ENCODE assay signal across 13 cellular contexts in the genomic region with DNA sequence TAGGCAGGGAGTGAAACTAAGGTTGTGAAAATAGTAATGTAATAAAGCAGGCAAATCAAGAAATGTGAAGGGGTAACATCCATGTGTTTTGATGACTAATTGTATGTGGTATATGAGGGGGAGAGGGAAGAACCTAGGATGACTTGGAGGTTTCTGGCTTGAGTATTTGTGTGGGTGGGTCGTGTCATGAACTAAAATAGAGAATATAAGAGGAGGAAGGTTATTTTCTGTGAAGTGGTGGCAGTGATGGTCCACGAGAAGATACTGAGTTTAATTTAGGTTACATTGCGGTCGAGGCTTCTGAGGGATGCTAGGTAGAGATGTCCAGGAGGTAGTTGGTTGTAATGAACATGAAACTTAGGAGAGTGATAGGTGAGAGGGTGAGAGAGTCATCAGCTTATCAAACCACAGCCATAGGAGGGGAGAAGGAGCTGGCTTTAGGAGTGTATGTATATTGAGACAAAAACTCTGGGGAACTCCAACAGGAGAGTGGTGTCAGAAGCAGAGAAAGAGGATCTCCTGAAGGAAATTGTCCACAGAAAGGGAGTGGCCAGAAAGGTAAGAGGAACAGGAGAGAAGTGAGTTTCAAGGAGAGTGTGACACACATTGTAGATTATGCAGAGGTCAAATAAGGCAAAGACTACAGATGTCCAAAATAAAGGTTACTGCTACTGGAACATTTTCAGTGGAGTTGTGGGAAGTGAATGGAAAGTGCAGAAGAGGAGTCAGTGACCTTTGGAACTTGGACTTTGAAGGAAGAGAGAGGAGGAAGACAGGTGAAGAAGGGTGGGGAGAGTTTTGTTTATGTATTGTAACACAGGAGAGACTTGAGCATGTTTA.
DNase-seq lines count a peak whose midpoint lies in the region; ATAC-seq and TF ChIP-seq lines count a peak whose summit lies in the region.
"Had no signal": no experiment of that assay in that cellular context is flagged by ENCODE, and none has a peak within 500 bp of the region (broad histone marks: within the 10 kb centered on the region; RNA-seq: fewer than 3 reads in every experiment).

No MANE protein-coding gene starts in this region.

- no peaks in the 10 kb centered on the region for H3K27me3 Mint-ChIP-seq in activated CD8-positive, alpha-beta T cell treated with anti-CD3 and anti-CD28 coated beads for 36 hours
- H3K27me3 Mint-ChIP-seq in activated CD8-positive, alpha-beta T cell treated with anti-CD3 and anti-CD28 coated beads, Interleukin-2, amount 10 ng/mL, durations not matched to agents 7 days and 5 days (ENCODE audit: low read depth), result no peaks in the 10 kb centered on the region

- H3K36me3 Mint-ChIP-seq in activated CD8-positive, alpha-beta T cell treated with anti-CD3 and anti-CD28 coated beads for 36 hours (ENCODE audit: low read depth), result no peaks in the 10 kb centered on the region
- H3K36me3 Mint-ChIP-seq in activated CD8-positive, alpha-beta T cell treated with anti-CD3 and anti-CD28 coated beads, Interleukin-2, amount 10 ng/mL, durations not matched to agents 7 days and 5 days (ENCODE audit: low read depth), result no peaks in the 10 kb centered on the region

- no peak overlapping the region for H3K4me3 ChIP-seq in fibroblast of pulmonary artery (replicated peaks; ENCODE audit: low read depth, low read length)
- H3K4me3 ChIP-seq: thoracic aorta had no signal

- CTCF ChIA-PET in activated CD8-positive, alpha-beta T cell treated with anti-CD3 and anti-CD28 coated beads for 36 hours (lab: Charles Lee), result interaction anchor here (1.0 to 2.2 kb wide), 3 partner anchors 17 to 424 kb away, joined by 3 to 6 read pairs (median 4); no protein-coding TSS in a partner anchor
- CTCF ChIA-PET in activated CD8-positive, alpha-beta T cell treated with anti-CD3 and anti-CD28 coated beads, Interleukin-2, amount 10 ng/mL, durations not matched to agents 7 days and 5 days (lab: Charles Lee), result interaction anchor here (1.1 kb wide), 1 partner anchor 69 kb away, joined by 3 read pairs; no protein-coding TSS in a partner anchor

- no peak overlapping the region for H3K4me3 Mint-ChIP-seq in activated CD8-positive, alpha-beta T cell treated with anti-CD3 and anti-CD28 coated beads for 36 hours
- H3K4me3 Mint-ChIP-seq in activated CD8-positive, alpha-beta T cell treated with anti-CD3 and anti-CD28 coated beads, Interleukin-2, amount 10 ng/mL, durations not matched to agents 7 days and 5 days, result no peak overlapping the region

- intact Hi-C loops in activated CD8-positive, alpha-beta T cell treated with anti-CD3 and anti-CD28 coated beads for 36 hours (cut with micrococcal nuclease), result no loop called here

- POLR2A ChIA-PET in activated CD8-positive, alpha-beta T cell treated with anti-CD3 and anti-CD28 coated beads for 36 hours (lab: Charles Lee), result interaction anchor here (1.6 kb wide), 1 partner anchor 9 kb away, joined by 4 read pairs; no protein-coding TSS in a partner anchor
- POLR2A ChIA-PET in activated CD8-positive, alpha-beta T cell treated with anti-CD3 and anti-CD28 coated beads, Interleukin-2, amount 10 ng/mL, durations not matched to agents 7 days and 5 days (lab: Charles Lee), result no interaction called here

- H3K27ac Mint-ChIP-seq in activated CD8-positive, alpha-beta T cell treated with anti-CD3 and anti-CD28 coated beads for 36 hours, result no peak overlapping the region
- no peak overlapping the region for H3K27ac Mint-ChIP-seq in activated CD8-positive, alpha-beta T cell treated with anti-CD3 and anti-CD28 coated beads, Interleukin-2, amount 10 ng/mL, durations not matched to agents 7 days and 5 days

- peak; percentile 86 for ATAC-seq in activated CD8-positive, alpha-beta T cell treated with anti-CD3 and anti-CD28 coated beads for 36 hours
- ATAC-seq in activated CD8-positive, alpha-beta T cell treated with anti-CD3 and anti-CD28 coated beads, Interleukin-2, amount 10 ng/mL, durations not matched to agents 7 days and 5 days, result no peak
- no peak for ATAC-seq in HG03025 (IDR thresholded peaks at IDR 0.05; ENCODE audit: low FRiP score, unreplicated experiment)

- DNase-seq in activated CD8-positive, alpha-beta T cell treated with anti-CD3 and anti-CD28 coated beads for 36 hours, result peak; percentile 40
- DNase-seq in activated CD8-positive, alpha-beta T cell treated with anti-CD3 and anti-CD28 coated beads, Interleukin-2, amount 10 ng/mL, durations not matched to agents 7 days and 5 days, result no peak
- DNase-seq in NCI-H226 (peak; percentile 82), fibroblast of pulmonary artery (ENCODE audit: low read depth) (peak; percentile 78), NCI-H187 (lab: John Stamatoyannopoulos, UW) (no peak), NCI-H510A (lab: John Stamatoyannopoulos, UW) (no peak)
- peak; percentile 40 for DNase-seq in stimulated activated CD4-positive, alpha-beta T cell treated with anti-CD3 and anti-CD28 coated beads, Interleukin-4, amount 100 ng/mL, for 24 hours
- DNase-seq: activated effector memory CD4-positive, alpha-beta T cell treated with Interleukin-2 at 50 U/mL for 16 hours; BE2C; dermis blood vessel endothelial cell; hypothalamus had no signal

- peaks cover 4% of the 10 kb centered on the region for H3K4me1 Mint-ChIP-seq in activated CD8-positive, alpha-beta T cell treated with anti-CD3 and anti-CD28 coated beads for 36 hours (ENCODE audit: low read depth)
- H3K4me1 Mint-ChIP-seq in activated CD8-positive, alpha-beta T cell treated with anti-CD3 and anti-CD28 coated beads, Interleukin-2, amount 10 ng/mL, durations not matched to agents 7 days and 5 days (ENCODE audit: low read depth), result no peaks in the 10 kb centered on the region

- H3K9me3 Mint-ChIP-seq in activated CD8-positive, alpha-beta T cell treated with anti-CD3 and anti-CD28 coated beads for 36 hours, result no peaks in the 10 kb centered on the region
- no peaks in the 10 kb centered on the region for H3K9me3 Mint-ChIP-seq in activated CD8-positive, alpha-beta T cell treated with anti-CD3 and anti-CD28 coated beads, Interleukin-2, amount 10 ng/mL, durations not matched to agents 7 days and 5 days (ENCODE audit: insufficient read depth)

- TF ChIP-seq CTCF in activated CD8-positive, alpha-beta T cell treated with anti-CD3 and anti-CD28 coated beads for 36 hours (IDR thresholded peaks at IDR 0.05), result no peak
- TF ChIP-seq CTCF in fibroblast of pulmonary artery (IDR thresholded peaks at IDR 0.05; ENCODE audit: low read length, missing control alignments), result no peak

Comparison
In these comparisons a context has a peak if more than half of its experiments do, and no peak if none do; other contexts are left out.
1. DNase-seq: peak in activated CD8-positive, alpha-beta T cell treated with anti-CD3 and anti-CD28 coated beads for 36 hours (single experiment), NCI-H226 (single experiment), fibroblast of pulmonary artery (single experiment) and stimulated activated CD4-positive, alpha-beta T cell treated with anti-CD3 and anti-CD28 coated beads, Interleukin-4, amount 100 ng/mL, for 24 hours (single experiment); none in activated CD8-positive, alpha-beta T cell treated with anti-CD3 and anti-CD28 coated beads, Interleukin-2, amount 10 ng/mL, durations not matched to agents 7 days and 5 days (single experiment), NCI-H187 (0 of 2) and NCI-H510A (single experiment).